ENCODE assay signal across 11 cellular contexts in the genomic region with DNA sequence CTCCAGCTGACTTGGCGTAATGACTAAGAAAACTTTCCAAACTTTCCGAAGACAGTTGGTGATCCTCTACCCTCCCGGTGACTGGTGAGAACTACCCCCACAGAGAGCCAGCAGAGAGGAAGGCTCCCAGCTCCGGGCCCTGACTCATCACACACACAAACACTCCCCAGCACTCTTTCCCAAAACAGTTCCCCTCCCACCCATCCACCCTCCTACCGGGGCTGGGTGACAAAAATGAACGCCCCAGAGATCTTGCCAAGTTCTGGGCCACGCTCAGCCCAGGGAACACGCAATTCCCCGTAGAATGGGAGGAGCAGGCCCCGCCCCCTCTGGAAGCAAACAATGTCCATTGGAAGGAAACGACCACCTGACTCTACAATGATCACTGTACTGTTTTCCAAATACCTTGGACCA. TPM values are rescaled to one million over a fixed set of nuclear protein-coding genes. Genes with fewer than 3 reads are reported as not detected.
A peak's percentile ranks its signal among the peaks of the same experiment; 100 is the strongest.
DNase-seq lines count a peak whose midpoint lies in the region; ATAC-seq and TF ChIP-seq lines count a peak whose summit lies in the region.
"Had no signal": no experiment of that assay in that cellular context is flagged by ENCODE, and none has a peak within 500 bp of the region (broad histone marks: within the 10 kb centered on the region; RNA-seq: fewer than 3 reads in every experiment).

No MANE protein-coding gene starts in this region.

- peak overlapping the region in 1 of 2 donors; percentile 11 for H3K4me3 ChIP-seq in foreskin fibroblast (ENCODE audit: low read depth in 1 of 2, low read length in 2 of 2)

- POLR2A ChIA-PET in activated CD4-positive, alpha-beta memory T cell treated with anti-CD3 and anti-CD28 coated beads, Interleukin-2, amount 10 ng/mL, durations not matched to agents 7 days and 5 days (lab: Charles Lee), result interaction anchor here (0.8 kb wide), 1 partner anchor 45 kb away, joined by 3 read pairs; no protein-coding TSS in a partner anchor

- DNase-seq in COR-L47 (lab: John Stamatoyannopoulos, UW) (peak; percentile 21), SK-MEL-5 (ENCODE audit: low read depth, low spot score) (peak; percentile 8), foreskin fibroblast (peak; percentile 85 to 89), putamen (ENCODE audit: low spot score) (peak; percentile 84), NCI-H2171 (lab: John Stamatoyannopoulos, UW) (no peak), SW480 (ENCODE audit: low spot score) (no peak)
- no peak for DNase-seq in activated CD4-positive, alpha-beta memory T cell treated with anti-CD3 and anti-CD28 coated beads, Interleukin-2, amount 10 ng/mL, durations not matched to agents 7 days and 5 days
- DNase-seq in effector memory CD8-positive, alpha-beta T cell, result no peak
- DNase-seq: activated naive CD4-positive, alpha-beta T cell treated with anti-CD3 and anti-CD28 coated beads, Interleukin-2, amount 10 ng/mL, durations not matched to agents 7 days and 5 days; GDM1; SW 1271 had no signal

- in situ Hi-C loops in SK-MEL-5 (cut with HindIII; ENCODE audit: low pct_unique_long_range_greater_than_20kb, low sequenced_read_pairs), result no loop called here

- no peak overlapping the region for H3K4me3 Mint-ChIP-seq in activated CD4-positive, alpha-beta memory T cell treated with anti-CD3 and anti-CD28 coated beads, Interleukin-2, amount 10 ng/mL, durations not matched to agents 7 days and 5 days
- no peak overlapping the region for H3K4me3 Mint-ChIP-seq in effector memory CD8-positive, alpha-beta T cell
- H3K4me3 Mint-ChIP-seq: activated naive CD4-positive, alpha-beta T cell treated with anti-CD3 and anti-CD28 coated beads, Interleukin-2, amount 10 ng/mL, durations not matched to agents 7 days and 5 days had no signal

- no peak overlapping the region for H3K27ac Mint-ChIP-seq in activated CD4-positive, alpha-beta memory T cell treated with anti-CD3 and anti-CD28 coated beads, Interleukin-2, amount 10 ng/mL, durations not matched to agents 7 days and 5 days
- peak overlapping the region in 1 of 2 donors; percentile 24 for H3K27ac Mint-ChIP-seq in effector memory CD8-positive, alpha-beta T cell
- H3K27ac Mint-ChIP-seq: activated naive CD4-positive, alpha-beta T cell treated with anti-CD3 and anti-CD28 coated beads, Interleukin-2, amount 10 ng/mL, durations not matched to agents 7 days and 5 days had no signal

- no peaks in the 10 kb centered on the region for H3K9me3 Mint-ChIP-seq in activated CD4-positive, alpha-beta memory T cell treated with anti-CD3 and anti-CD28 coated beads, Interleukin-2, amount 10 ng/mL, durations not matched to agents 7 days and 5 days
- no peaks in the 10 kb centered on the region for H3K9me3 Mint-ChIP-seq in effector memory CD8-positive, alpha-beta T cell
- H3K9me3 Mint-ChIP-seq: activated naive CD4-positive, alpha-beta T cell treated with anti-CD3 and anti-CD28 coated beads, Interleukin-2, amount 10 ng/mL, durations not matched to agents 7 days and 5 days had no signal

- ATAC-seq in effector memory CD8-positive, alpha-beta T cell (replicated peaks), result no peak

- TF ChIP-seq CTCF in foreskin fibroblast (IDR thresholded peaks at IDR 0.05; ENCODE audit: low read depth, low read length), result no peak

- no peaks in the 10 kb centered on the region for H3K36me3 Mint-ChIP-seq in activated CD4-positive, alpha-beta memory T cell treated with anti-CD3 and anti-CD28 coated beads, Interleukin-2, amount 10 ng/mL, durations not matched to agents 7 days and 5 days (ENCODE audit: low read depth)
- H3K36me3 Mint-ChIP-seq in effector memory CD8-positive, alpha-beta T cell (ENCODE audit: insufficient read depth), result peaks cover 9% of the 10 kb centered on the region
- H3K36me3 Mint-ChIP-seq: activated naive CD4-positive, alpha-beta T cell treated with anti-CD3 and anti-CD28 coated beads, Interleukin-2, amount 10 ng/mL, durations not matched to agents 7 days and 5 days had no signal

- CTCF ChIA-PET in activated CD4-positive, alpha-beta memory T cell treated with anti-CD3 and anti-CD28 coated beads, Interleukin-2, amount 10 ng/mL, durations not matched to agents 7 days and 5 days (lab: Charles Lee), result interaction anchor here (1.3 to 4.5 kb wide), 2 partner anchors 10 to 120 kb away, joined by 3 to 48 read pairs; no protein-coding TSS in a partner anchor

- peaks cover 6% of the 10 kb centered on the region for H3K4me1 Mint-ChIP-seq in activated CD4-positive, alpha-beta memory T cell treated with anti-CD3 and anti-CD28 coated beads, Interleukin-2, amount 10 ng/mL, durations not matched to agents 7 days and 5 days
- peaks cover 0 to 4% of the 10 kb centered on the region in 2 donors for H3K4me1 Mint-ChIP-seq in effector memory CD8-positive, alpha-beta T cell (ENCODE audit: low read depth in 2 of 2)

- H3K27me3 Mint-ChIP-seq in activated CD4-positive, alpha-beta memory T cell treated with anti-CD3 and anti-CD28 coated beads, Interleukin-2, amount 10 ng/mL, durations not matched to agents 7 days and 5 days, result peaks cover 17% of the 10 kb centered on the region
- H3K27me3 Mint-ChIP-seq in effector memory CD8-positive, alpha-beta T cell, result peaks cover 41 to 64% of the 10 kb centered on the region in 2 donors

RNA-seq across cellular contexts. Expression of gene JAM3, which starts 21.3 kb away (rescaled TPM):
- 70.7 and 72.2 TPM in 2 replicates for total RNA-seq in SK-MEL-5 (2014; rRNA removed; shearing (Covaris generic))
- 54.3 and 69.6 TPM in 2 replicates for polyA plus RNA-seq in SK-MEL-5 (2015; cell fraction: cytosol; rRNA removed)
- 29.3 and 36.9 TPM in 2 replicates for polyA plus RNA-seq in SK-MEL-5 (2015; cell fraction: nucleus; rRNA removed)
- total RNA-seq in activated CD4-positive, alpha-beta memory T cell treated with anti-CD3 and anti-CD28 coated beads, Interleukin-2, amount 10 ng/mL, durations not matched to agents 7 days and 5 days, result 1 to 10 TPM; 4.5 to 5.1 TPM

Comparison
In these comparisons a context has a peak if more than half of its experiments do, and no peak if none do; other contexts are left out.
1. DNase-seq: peak in COR-L47 (single experiment), SK-MEL-5 (single experiment), foreskin fibroblast (2 of 2) and putamen (single experiment); none in NCI-H2171 (single experiment), activated CD4-positive, alpha-beta memory T cell treated with anti-CD3 and anti-CD28 coated beads, Interleukin-2, amount 10 ng/mL, durations not matched to agents 7 days and 5 days (single experiment), SW480 (single experiment) and effector memory CD8-positive, alpha-beta T cell (0 of 3).
2. RNA of gene JAM3, which starts 21.3 kb away (total RNA-seq): 70.7 to 72.2 TPM in SK-MEL-5; 4.5 to 5.1 TPM in activated CD4-positive, alpha-beta memory T cell treated with anti-CD3 and anti-CD28 coated beads, Interleukin-2, amount 10 ng/mL, durations not matched to agents 7 days and 5 days; every median in the first group is over 10 times any median in the second.